Comparison of ENCODE assay signal across 23 cellular contexts in the genomic region with DNA sequence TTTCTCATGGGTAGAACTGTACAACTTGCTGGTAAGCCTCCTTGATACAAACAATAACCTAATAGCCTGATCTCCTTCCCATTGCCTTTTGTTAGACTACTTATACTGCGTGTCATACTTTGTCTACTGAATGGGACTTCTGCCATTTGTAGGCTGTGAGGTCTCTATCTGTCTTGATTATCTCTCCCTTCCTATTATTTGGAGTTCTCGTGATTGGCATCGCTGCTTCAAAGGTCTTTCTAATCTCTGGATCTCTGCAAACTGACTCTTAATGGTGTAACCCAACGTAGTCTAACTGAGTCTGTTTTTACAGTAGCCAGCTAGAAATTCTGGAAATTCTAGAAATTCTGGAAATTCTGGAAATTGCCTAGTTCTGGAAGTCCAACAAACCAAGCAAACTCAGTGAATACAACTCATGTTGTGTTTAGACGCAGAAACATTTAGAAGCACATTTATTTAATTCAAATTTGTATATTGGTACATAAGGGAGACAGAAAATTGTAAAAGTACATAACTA. TPM values are rescaled to one million over a fixed set of nuclear protein-coding genes. Genes with fewer than 3 reads are reported as not detected.
DNase-seq lines count a peak whose midpoint lies in the region; ATAC-seq, FAIRE-seq and TF ChIP-seq lines count a peak whose summit lies in the region.
"Had no signal": no experiment of that assay in that cellular context is flagged by ENCODE, and none has a peak within 500 bp of the region (broad histone marks: within the 10 kb centered on the region; RNA-seq: fewer than 3 reads in every experiment).

No MANE protein-coding gene starts in this region.

- TF ChIP-seq RAD21 in A549 (conservative IDR thresholded peaks at IDR 0.05 in 1 of 2, IDR thresholded peaks at IDR 0.05 in 1 of 2): no peak

- CTCF ChIA-PET in A549 (lab: Yijun Ruan, JAX): no interaction called here

- H3K27me3 ChIP-seq in iPS-20b (ENCODE audit: insufficient read depth, low read length): no peaks in the 10 kb centered on the region
- H3K27me3 ChIP-seq: BE2C had no signal

- no peaks in the 10 kb centered on the region for H3K36me3 ChIP-seq in iPS-20b (ENCODE audit: insufficient read depth, low read depth, low read length)
- H3K36me3 ChIP-seq: HAP-1 had no signal

- no peak overlapping the region for H3K9ac ChIP-seq in iPS-20b (ENCODE audit: low read depth, low read length)

- no peaks in the 10 kb centered on the region for H3K4me1 ChIP-seq in A549
- H3K4me1 ChIP-seq in iPS-20b (ENCODE audit: insufficient read depth, low read length): peaks cover 7% of the 10 kb centered on the region; the same call in 1 of the 2 replicates
- H3K4me1 ChIP-seq: BE2C had no signal

- POLR2A ChIA-PET in A549 (lab: Yijun Ruan, JAX): no interaction called here

- no peak overlapping the region for H3K4me2 ChIP-seq in A549

- H3K27ac ChIP-seq in A549 (no peak overlapping the region), iPS-20b (ENCODE audit: low read length) (no peak overlapping the region)
- H3K27ac ChIP-seq: C4-2B had no signal

- no peak for TF ChIP-seq EP300 in A549 (IDR thresholded peaks at IDR 0.05)

- TF ChIP-seq CTCF in A549 (IDR thresholded peaks at IDR 0.05) (no peak), LNCaP clone FGC (IDR thresholded peaks at IDR 0.05; ENCODE audit: control insufficient read depth, extremely low read depth, insufficient read depth) (no peak)

- H3K4me3 ChIP-seq in A549: no peak overlapping the region
- no peak overlapping the region for H3K4me3 ChIP-seq in LNCaP clone FGC (ENCODE audit: low read depth, low read length)
- peak overlapping the region; percentile 19; the same call in 1 of the 2 replicates for H3K4me3 ChIP-seq in iPS-20b (ENCODE audit: low read length)
- H3K4me3 ChIP-seq: HAP-1 had no signal

- no peak for TF ChIP-seq POLR2A in A549 (IDR thresholded peaks at IDR 0.05; ENCODE audit: low read length)

- ATAC-seq in A549: no peak
- ATAC-seq in GM18511 (IDR thresholded peaks at IDR 0.05; ENCODE audit: unreplicated experiment): no peak

- no peak for DNase-seq in A549 (ENCODE audit: low read depth in 1 of 2, low spot score in 1 of 2)
- peak; percentile 27 for DNase-seq in ELF-1 (ENCODE audit: low read depth, low spot score)
- peak; percentile 21 for DNase-seq in LNCaP clone FGC (ENCODE audit: low read depth)
- DNase-seq in cerebellum (ENCODE audit: low spot score): no peak
- DNase-seq in hypothalamus (lab: John Stamatoyannopoulos, UW): no peak
- DNase-seq: ACHN; BE2C; CD4-positive, alpha-beta T cell; DMS153; DND-41; EL; GOT3; Karpas-422; KBM-7 had no signal

- 49% methylated on average over 5 of the region's 5 CpGs for WGBS in A549 (ENCODE audit: missing lambda C conversion rate)

- peak; percentile 61 for FAIRE-seq in A549 (lab: Jason Lieb, UNC)
- FAIRE-seq: G401.6, GM12891 had no signal

- H3K9me3 ChIP-seq in A549 (no peaks in the 10 kb centered on the region), iPS-20b (ENCODE audit: insufficient read depth, low read depth, low read length) (no peaks in the 10 kb centered on the region)
- H3K9me3 ChIP-seq: BE2C, HAP-1 had no signal

TF ChIP-seq in A549, 52 proteins besides CTCF, POLR2A, EP300 and RAD21:
- TF ChIP-seq HMGXB4 (CRISPR knock-in tag; IDR thresholded peaks at IDR 0.05; ENCODE audit: borderline replicate concordance) (no peak), ZSCAN20 (CRISPR knock-in tag; IDR thresholded peaks at IDR 0.05) (no peak), ZNF302 (CRISPR knock-in tag; IDR thresholded peaks at IDR 0.05) (no peak), MAFK (IDR thresholded peaks at IDR 0.05; ENCODE audit: partially characterized antibody) (no peak), EHF (CRISPR knock-in tag; IDR thresholded peaks at IDR 0.05) (no peak), ZFP36 (IDR thresholded peaks at IDR 0.05; ENCODE audit: borderline replicate concordance, partially characterized antibody) (no peak), TFCP2L1 (CRISPR knock-in tag; IDR thresholded peaks at IDR 0.05) (no peak), POLR2AphosphoS2 (conservative IDR thresholded peaks at IDR 0.05; ENCODE audit: low read length) (no peak), GATA3 (IDR thresholded peaks at IDR 0.05; ENCODE audit: borderline replicate concordance) (no peak), HOXB13 (CRISPR knock-in tag; IDR thresholded peaks at IDR 0.05; ENCODE audit: low read depth) (no peak), MAZ (IDR thresholded peaks at IDR 0.05; ENCODE audit: borderline replicate concordance, low read depth, low read length) (no peak), NPAS2 (CRISPR knock-in tag; IDR thresholded peaks at IDR 0.05; ENCODE audit: borderline replicate concordance) (no peak)
- TF ChIP-seq, protein P1, sequence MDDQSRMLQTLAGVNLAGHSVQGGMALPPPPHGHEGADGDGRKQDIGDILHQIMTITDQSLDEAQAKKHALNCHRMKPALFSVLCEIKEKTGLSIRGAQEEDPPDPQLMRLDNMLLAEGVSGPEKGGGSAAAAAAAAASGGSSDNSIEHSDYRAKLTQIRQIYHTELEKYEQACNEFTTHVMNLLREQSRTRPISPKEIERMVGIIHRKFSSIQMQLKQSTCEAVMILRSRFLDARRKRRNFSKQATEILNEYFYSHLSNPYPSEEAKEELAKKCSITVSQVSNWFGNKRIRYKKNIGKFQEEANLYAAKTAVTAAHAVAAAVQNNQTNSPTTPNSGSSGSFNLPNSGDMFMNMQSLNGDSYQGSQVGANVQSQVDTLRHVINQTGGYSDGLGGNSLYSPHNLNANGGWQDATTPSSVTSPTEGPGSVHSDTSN (IDR thresholded peaks at IDR 0.05): no peak
TF ChIP-seq in A549: peak in this region for 0.

RNA-seq across cellular contexts. Expression of gene PHYHIPL, which starts 29.8 kb away (rescaled TPM):
- polyA plus RNA-seq in A549 (2011; rRNA removed) (0.82 and 0.97 TPM in 2 replicates), A549 (2017; fragmentation: RNase III; extraction: RNeasy Plus Mini Kit Qiagen cat#74134 plus additional on column Dnase treatment) (0.30 to 0.88 TPM (median 0.35 TPM) in 3 replicates)
- 0.08 and 0.14 TPM in 2 replicates for polyA plus RNA-seq in A549 (2012; cell fraction: cytosol; rRNA removed)
- polyA plus RNA-seq in A549 (2012; cell fraction: nucleus; rRNA removed): 0.07 and 0.13 TPM in 2 replicates
- 0.19 and 0.29 TPM in 2 replicates for polyA minus RNA-seq in A549 (2011; rRNA and poly(A)+ RNA removed)
- 38.8 TPM for total RNA-seq in cerebellum
- total RNA-seq: A172; CD4-positive, alpha-beta T cell; HT-29 had no signal
- polyA plus RNA-seq: IgD-negative memory B cell had no signal

Comparison
In these comparisons a context has a peak if more than half of its experiments do, and no peak if none do; other contexts are left out.
1. DNase-seq: peak in ELF-1 (single experiment) and LNCaP clone FGC (single experiment); none in A549 (0 of 2), cerebellum (single experiment) and hypothalamus (0 of 51).